ENCODE assay signal across 8 cellular contexts in the genomic region with DNA sequence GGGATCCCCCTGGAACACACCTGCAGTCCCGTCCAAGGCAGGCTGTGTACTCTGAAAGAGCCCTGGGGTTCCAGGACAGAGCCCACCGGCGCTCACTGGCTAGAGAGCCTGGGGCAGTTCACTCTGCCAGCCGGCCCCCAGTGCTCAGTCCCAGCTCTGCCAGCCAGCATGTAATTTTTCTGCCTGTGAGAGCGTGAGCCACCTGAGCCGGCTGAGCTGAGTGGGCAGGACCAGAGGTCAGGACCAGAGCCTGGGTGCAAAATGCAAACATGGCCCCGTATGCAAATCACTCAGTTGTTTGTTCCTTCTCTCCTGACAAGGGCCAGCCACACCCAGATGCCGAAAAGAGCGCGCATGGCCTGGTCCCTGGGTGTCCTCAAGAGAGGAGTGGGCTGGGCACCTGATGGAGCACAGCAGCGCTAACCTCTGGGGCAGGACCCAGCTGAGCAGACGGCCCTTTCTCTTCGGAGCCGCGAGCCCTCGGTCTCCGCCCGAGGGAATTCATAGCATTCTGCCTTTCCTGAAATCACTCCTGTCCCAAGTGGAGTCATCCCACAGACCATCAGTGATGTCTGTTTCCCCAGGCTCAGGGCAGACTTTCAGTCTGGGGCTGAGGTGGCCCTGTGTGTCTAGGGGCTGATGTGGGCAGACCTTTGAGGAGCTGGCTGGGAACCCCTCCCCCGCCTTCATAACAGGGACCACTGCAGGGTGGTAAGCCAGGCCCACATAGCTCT. TPM values are rescaled to one million over a fixed set of nuclear protein-coding genes. Genes with fewer than 3 reads are reported as not detected.
DNase-seq lines count a peak whose midpoint lies in the region; ATAC-seq and TF ChIP-seq lines count a peak whose summit lies in the region.

No MANE protein-coding gene starts in this region.

- no peak for TF ChIP-seq EP300 in sigmoid colon (IDR thresholded peaks at IDR 0.05)

- H3K9me3 Mint-ChIP-seq in activated naive CD8-positive, alpha-beta T cell treated with anti-CD3 and anti-CD28 coated beads for 36 hours: no peaks in the 10 kb centered on the region

- ATAC-seq in GM18870 (IDR thresholded peaks at IDR 0.05; ENCODE audit: unreplicated experiment) (peak; percentile 35), HG02852 (IDR thresholded peaks at IDR 0.05; ENCODE audit: unreplicated experiment) (peak; percentile 42), aorta (ENCODE audit: low FRiP score) (no peak)

- peak overlapping the region; percentile 34 for H3K27ac Mint-ChIP-seq in activated naive CD8-positive, alpha-beta T cell treated with anti-CD3 and anti-CD28 coated beads for 36 hours

- no peak for TF ChIP-seq CTCF in sigmoid colon (IDR thresholded peaks at IDR 0.05)

- DNase-seq in activated naive CD8-positive, alpha-beta T cell treated with anti-CD3 and anti-CD28 coated beads for 36 hours: no peak
- DNase-seq in sigmoid colon: no peak
- no peak for DNase-seq in occipital lobe (lab: John Stamatoyannopoulos, UW)
- DNase-seq in aorta: no peak
- DNase-seq in activated T-cell treated with anti-CD3 and anti-CD28 coated beads for 4 hours: no peak
- no peak for DNase-seq in SIG-M5 treated with dmso at 0.1 percent for 504 hours (lab: John Stamatoyannopoulos, UW; ENCODE audit: unreplicated experiment)

- H3K27ac ChIP-seq in sigmoid colon (peak overlapping the region; percentile 90 to 94 (median 90)), aorta (ENCODE audit: low read depth in 1 of 2, low read length in 2 of 2) (no peak overlapping the region)

- no peak for TF ChIP-seq POLR2A in sigmoid colon (IDR thresholded peaks at IDR 0.05)

- H3K9me3 ChIP-seq in sigmoid colon: no peaks in the 10 kb centered on the region
- no peaks in the 10 kb centered on the region for H3K9me3 ChIP-seq in aorta (ENCODE audit: control insufficient read depth, low read length)

- WGBS in sigmoid colon, 2 donors: 33 to 47% methylated on average over 19 of the region's 19 CpGs
- 74 to 76% methylated on average over 19 of the region's 19 CpGs for WGBS in aorta, 2 donors

- intact Hi-C loops in sigmoid colon (cut with DNase I) (no loop called here), aorta (cut with DNase I) (loop anchor here in 1 of 2 donors (2.0 kb wide), 1 partner anchor 59 kb away; no protein-coding TSS in a partner anchor)

- no peaks in the 10 kb centered on the region for H3K36me3 ChIP-seq in sigmoid colon
- H3K36me3 ChIP-seq in aorta (ENCODE audit: control insufficient read depth in 1 of 2, insufficient read depth in 2 of 2, low read length in 1 of 2): no peaks in the 10 kb centered on the region

- no peak overlapping the region for H3K4me3 ChIP-seq in sigmoid colon
- H3K4me3 ChIP-seq in aorta (ENCODE audit: low read length in 2 of 2): no peak overlapping the region

- no peaks in the 10 kb centered on the region for H3K27me3 Mint-ChIP-seq in activated naive CD8-positive, alpha-beta T cell treated with anti-CD3 and anti-CD28 coated beads for 36 hours

- H3K27me3 ChIP-seq in sigmoid colon (no peaks in the 10 kb centered on the region), aorta (ENCODE audit: control insufficient read depth in 1 of 2, insufficient read depth in 2 of 2, low read length in 1 of 2) (no peaks in the 10 kb centered on the region)

- H3K36me3 Mint-ChIP-seq in activated naive CD8-positive, alpha-beta T cell treated with anti-CD3 and anti-CD28 coated beads for 36 hours: no peaks in the 10 kb centered on the region

- H3K4me3 Mint-ChIP-seq in activated naive CD8-positive, alpha-beta T cell treated with anti-CD3 and anti-CD28 coated beads for 36 hours: no peak overlapping the region

- peaks cover 11% of the 10 kb centered on the region for H3K4me1 Mint-ChIP-seq in activated naive CD8-positive, alpha-beta T cell treated with anti-CD3 and anti-CD28 coated beads for 36 hours

- H3K4me1 ChIP-seq in sigmoid colon (peaks cover 0 to 63% (median 59%) of the 10 kb centered on the region in 4 donors), aorta (ENCODE audit: control insufficient read depth in 1 of 2, insufficient read depth in 2 of 2, low read length in 2 of 2) (peaks cover 0 to 2% of the 10 kb centered on the region in 2 donors)

RNA-seq across cellular contexts. Expression of gene PTMA, which starts 36.5 kb away (rescaled TPM):
- 1,000 to 10,000 TPM; 2,595 to 2,627 TPM for total RNA-seq in activated naive CD8-positive, alpha-beta T cell treated with anti-CD3 and anti-CD28 coated beads for 36 hours
- 1,000 to 10,000 TPM in 2 of 4 donors, 100 to 1,000 TPM in 2; 807 to 1,142 (median 1,007) TPM for total RNA-seq in sigmoid colon
- 1,000 to 10,000 TPM; 1,787 to 2,683 (median 1,800) TPM for polyA plus RNA-seq in sigmoid colon
- total RNA-seq in occipital lobe: 647 TPM
- 100 to 1,000 TPM; 792 to 882 TPM for total RNA-seq in aorta
- polyA plus RNA-seq in aorta: 1,000 to 10,000 TPM; 1,255 to 2,243 TPM

Comparison
In these comparisons a context has a peak if more than half of its experiments do, and no peak if none do; other contexts are left out.
1. H3K27ac ChIP-seq: peak in sigmoid colon (4 of 4); none in aorta (0 of 2).